16 cellular contexts compared by ENCODE assay signal in the genomic region with DNA sequence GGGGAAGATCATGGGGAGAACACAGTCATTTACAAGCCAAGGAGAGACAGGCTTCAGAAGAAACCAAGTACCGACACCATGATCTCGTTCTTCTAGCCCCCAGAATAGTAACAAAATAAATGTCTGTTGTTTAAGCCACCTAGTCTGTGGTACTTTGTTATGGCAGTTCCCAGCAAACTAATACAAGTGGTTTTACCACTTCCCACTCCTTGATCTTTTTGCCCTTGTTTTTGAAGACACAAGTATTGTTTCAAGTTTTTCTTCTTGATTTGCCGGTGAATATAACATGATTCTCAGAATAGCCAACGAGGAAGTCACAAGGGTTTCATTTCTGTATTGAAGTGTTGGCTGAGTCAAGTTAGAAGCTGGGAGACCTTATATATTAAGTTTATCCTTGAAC.
DNase-seq lines count a peak whose midpoint lies in the region; ATAC-seq and TF ChIP-seq lines count a peak whose summit lies in the region.
"Had no signal": no experiment of that assay in that cellular context is flagged by ENCODE, and none has a peak within 500 bp of the region (broad histone marks: within the 10 kb centered on the region; RNA-seq: fewer than 3 reads in every experiment).

No MANE protein-coding gene starts in this region.

- H3K27me3 Mint-ChIP-seq in activated B cell treated with CpG ODN at 0.5 μM for 24 hours: no peaks in the 10 kb centered on the region
- no peaks in the 10 kb centered on the region for H3K27me3 Mint-ChIP-seq in CD4-positive, alpha-beta T cell
- H3K27me3 Mint-ChIP-seq: T-helper 17 cell had no signal

- intact Hi-C loops in activated B cell treated with CpG ODN at 0.5 μM for 24 hours (cut with micrococcal nuclease) (no loop called here), testis (cut with DNase I; ENCODE audit: low total_unique reads) (no loop called here)
- intact Hi-C loops in CD4-positive, alpha-beta T cell (cut with DNase I, micrococcal nuclease): no loop called here

- H3K4me3 ChIP-seq in testis: no peak overlapping the region
- H3K4me3 ChIP-seq: suprapubic skin had no signal

- no peak overlapping the region for H3K27ac Mint-ChIP-seq in activated B cell treated with CpG ODN at 0.5 μM for 24 hours
- no peak overlapping the region for H3K27ac Mint-ChIP-seq in CD4-positive, alpha-beta T cell
- H3K27ac Mint-ChIP-seq: brain, T-helper 17 cell had no signal

- WGBS in testis, 2 donors: 80 to 83% methylated on average over 4 of the region's 4 CpGs

- peak; percentile 67 for ATAC-seq in GM18858 (IDR thresholded peaks at IDR 0.05; ENCODE audit: unreplicated experiment)
- ATAC-seq in GM21529 (IDR thresholded peaks at IDR 0.05; ENCODE audit: unreplicated experiment): peak; percentile 73
- peak; percentile 62 for ATAC-seq in HG03103 (IDR thresholded peaks at IDR 0.05; ENCODE audit: low read depth, unreplicated experiment)
- ATAC-seq in activated B cell treated with CpG ODN at 0.5 μM for 24 hours (ENCODE audit: low read depth): no peak
- no peak for ATAC-seq in GM18873 (IDR thresholded peaks at IDR 0.05; ENCODE audit: low FRiP score, unreplicated experiment)
- no peak for ATAC-seq in CD4-positive, alpha-beta T cell (ENCODE audit: poor library complexity)
- ATAC-seq: Panc1, T-helper 17 cell had no signal

- no peak for TF ChIP-seq POLR2A in testis (IDR thresholded peaks at IDR 0.05)

- TF ChIP-seq CTCF in activated B cell treated with CpG ODN at 0.5 μM for 24 hours (IDR thresholded peaks at IDR 0.05) (no peak), testis (IDR thresholded peaks at IDR 0.05) (no peak)
- TF ChIP-seq CTCF in CD4-positive, alpha-beta T cell (IDR thresholded peaks at IDR 0.05): no peak

- no peaks in the 10 kb centered on the region for H3K27me3 ChIP-seq in testis
- H3K27me3 ChIP-seq in CD4-positive, alpha-beta T cell (ENCODE audit: control insufficient read depth, insufficient read depth, low read length): no peaks in the 10 kb centered on the region
- H3K27me3 ChIP-seq: suprapubic skin had no signal

- no peak overlapping the region for H3K27ac ChIP-seq in testis
- no peak overlapping the region for H3K27ac ChIP-seq in CD4-positive, alpha-beta T cell (ENCODE audit: low read depth, low read length)
- H3K27ac ChIP-seq: suprapubic skin had no signal

- no peaks in the 10 kb centered on the region for H3K4me1 ChIP-seq in testis
- H3K4me1 ChIP-seq: suprapubic skin had no signal

- POLR2A ChIA-PET in activated B cell treated with CpG ODN at 0.5 μM for 24 hours (lab: Charles Lee): no interaction called here
- POLR2A ChIA-PET in CD4-positive, alpha-beta T cell (lab: Charles Lee): no interaction called here

- no peaks in the 10 kb centered on the region for H3K36me3 ChIP-seq in testis (ENCODE audit: low read depth, missing control alignments)
- H3K36me3 ChIP-seq: suprapubic skin had no signal

- H3K36me3 Mint-ChIP-seq in activated B cell treated with CpG ODN at 0.5 μM for 24 hours (ENCODE audit: low read depth): no peaks in the 10 kb centered on the region
- no peaks in the 10 kb centered on the region for H3K36me3 Mint-ChIP-seq in CD4-positive, alpha-beta T cell (ENCODE audit: low read depth)
- H3K36me3 Mint-ChIP-seq: brain had no signal

- peaks cover 9% of the 10 kb centered on the region for H3K4me1 Mint-ChIP-seq in activated B cell treated with CpG ODN at 0.5 μM for 24 hours
- H3K4me1 Mint-ChIP-seq in CD4-positive, alpha-beta T cell (ENCODE audit: low read depth): no peaks in the 10 kb centered on the region
- H3K4me1 Mint-ChIP-seq: brain, T-helper 17 cell had no signal

- H3K9me3 ChIP-seq in testis: no peaks in the 10 kb centered on the region
- no peaks in the 10 kb centered on the region for H3K9me3 ChIP-seq in CD4-positive, alpha-beta T cell (ENCODE audit: control insufficient read depth, low read length)
- H3K9me3 ChIP-seq: suprapubic skin had no signal

- no peak for DNase-seq in activated B cell treated with CpG ODN at 0.5 μM for 24 hours
- DNase-seq in testis: no peak
- no peak for DNase-seq in activated effector memory CD4-positive, alpha-beta T cell treated with Interleukin-2 at 50 U/mL for 16 hours
- no peak for DNase-seq in CD4-positive, alpha-beta T cell
- DNase-seq: activated gamma-delta T cell, mammary epithelial cell, NCI-H2171 treated with DMSO at 0.1 percent for 48 hours, small intestine, T-helper 17 cell had no signal

- H3K4me3 Mint-ChIP-seq in activated B cell treated with CpG ODN at 0.5 μM for 24 hours: peak overlapping the region; percentile 5
- no peak overlapping the region for H3K4me3 Mint-ChIP-seq in CD4-positive, alpha-beta T cell
- H3K4me3 Mint-ChIP-seq: brain, T-helper 17 cell had no signal

- H3K9me3 Mint-ChIP-seq in activated B cell treated with CpG ODN at 0.5 μM for 24 hours: no peaks in the 10 kb centered on the region
- H3K9me3 Mint-ChIP-seq in CD4-positive, alpha-beta T cell: peaks cover 9% of the 10 kb centered on the region

- CTCF ChIA-PET in activated B cell treated with CpG ODN at 0.5 μM for 24 hours (lab: Charles Lee): interaction anchor here (1.4 kb wide), 1 partner anchor 11 kb away, joined by 3 read pairs; no protein-coding TSS in a partner anchor
- CTCF ChIA-PET in CD4-positive, alpha-beta T cell (lab: Charles Lee): no interaction called here

Comparison
In these comparisons a context has a peak if more than half of its experiments do, and no peak if none do; other contexts are left out.
1. ATAC-seq: peak in GM18858 (single experiment), GM21529 (single experiment) and HG03103 (single experiment); none in activated B cell treated with CpG ODN at 0.5 μM for 24 hours (single experiment), GM18873 (single experiment) and CD4-positive, alpha-beta T cell (single experiment).